1 cellular context compared by ENCODE assay signal in genomic region chr12:32596031-32596430, GRCh38.
TF ChIP-seq lines count a peak whose summit lies in the region.

No MANE protein-coding gene starts in this region.

TF ChIP-seq in GM23338, 12 proteins besides CTCF, POLR2A, EP300 and RAD21 (continued from another document):
- no peak for TF ChIP-seq REST (IDR thresholded peaks at IDR 0.05; ENCODE audit: unreplicated experiment)
